Comparison of ENCODE assay signal across 8 cellular contexts in the genomic region with DNA sequence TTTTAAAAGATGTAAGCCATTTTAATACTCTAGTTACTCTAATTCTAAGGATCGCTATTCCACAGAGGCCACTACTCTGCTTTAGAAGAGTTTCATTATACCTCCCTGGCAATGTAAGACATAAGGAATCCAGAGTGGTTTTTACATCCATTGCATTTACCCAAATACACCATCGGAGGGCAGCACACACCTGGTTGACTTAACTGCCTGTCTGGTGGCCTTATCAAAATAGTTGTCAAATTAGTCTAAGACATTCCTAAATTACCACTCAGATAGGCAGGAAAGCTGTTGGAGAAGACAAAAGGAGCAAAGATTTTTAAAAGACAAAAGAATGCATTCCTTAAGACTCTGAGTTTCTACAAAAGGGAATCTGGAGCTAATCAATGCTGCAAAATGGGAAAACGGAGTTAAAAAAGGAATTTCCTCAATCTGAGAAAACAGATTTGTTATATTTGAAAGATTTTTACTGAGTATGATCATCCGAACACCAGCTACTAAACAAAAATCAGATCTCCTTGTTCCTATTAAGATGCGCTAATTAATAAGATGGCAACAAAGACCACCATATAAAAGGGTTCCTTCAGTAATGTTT. TPM values are rescaled to one million over a fixed set of nuclear protein-coding genes. Genes with fewer than 3 reads are reported as not detected.
DNase-seq lines count a peak whose midpoint lies in the region; ATAC-seq, FAIRE-seq and TF ChIP-seq lines count a peak whose summit lies in the region.

No MANE protein-coding gene starts in this region.

- H3K4me3 ChIP-seq in GM12864 (ENCODE audit: low read depth, low read length): no peak overlapping the region
- no peak overlapping the region for H3K4me3 ChIP-seq in fibroblast of mammary gland (ENCODE audit: control insufficient read depth, low read depth, low read length)
- H3K4me3 ChIP-seq in neural cell (ENCODE audit: low read length): no peak overlapping the region

- FAIRE-seq in A204.1 (lab: Jason Lieb, UNC): peak; percentile 94

- TF ChIP-seq RAD21 in neural cell (conservative IDR thresholded peaks at IDR 0.05): peak; percentile 79

- no peaks in the 10 kb centered on the region for H3K79me2 ChIP-seq in neural cell (replicated peaks; ENCODE audit: insufficient read depth, low read length)

- H3K9me3 ChIP-seq in neural cell (ENCODE audit: low read length): no peaks in the 10 kb centered on the region

- H3K27me3 ChIP-seq in neural cell (ENCODE audit: insufficient read depth, low read depth, low read length): no peaks in the 10 kb centered on the region

- no peaks in the 10 kb centered on the region for H3K9me2 ChIP-seq in neural cell (ENCODE audit: insufficient read depth, low read length)

- ATAC-seq in HG03558 (IDR thresholded peaks at IDR 0.05; ENCODE audit: extremely low read depth, unreplicated experiment) (peak; percentile 62), HG03439 (IDR thresholded peaks at IDR 0.05; ENCODE audit: unreplicated experiment) (no peak)

- no peak overlapping the region for H3K4me2 ChIP-seq in neural cell (ENCODE audit: low read length)

- H3K9ac ChIP-seq in neural cell (ENCODE audit: low read length): no peak overlapping the region

- no peaks in the 10 kb centered on the region for H3K36me3 ChIP-seq in neural cell (ENCODE audit: insufficient read depth, low read length)

- no peaks in the 10 kb centered on the region for H3F3A ChIP-seq in neural cell (ENCODE audit: insufficient read depth, low read length, poor library complexity, severe bottlenecking)

- TF ChIP-seq CTCF in GM12864 (IDR thresholded peaks at IDR 0.05; ENCODE audit: low read depth, low read length, missing control alignments) (peak; percentile 59), fibroblast of mammary gland (conservative IDR thresholded peaks at IDR 0.05; ENCODE audit: control insufficient read depth, insufficient read depth, low read depth, low read length) (peak; percentile 86), neural cell (IDR thresholded peaks at IDR 0.05; ENCODE audit: poor library complexity, severe bottlenecking) (peak; percentile 85)

- DNase-seq in GM12864 (ENCODE audit: low read depth): peak; percentile 33
- DNase-seq in NCI-H524 treated with DMSO at 0.1 percent for 48 hours (lab: John Stamatoyannopoulos, UW): peak; percentile 25
- DNase-seq in activated CD4-positive, alpha-beta T cell treated with anti-CD3 and anti-CD28 coated beads, Interleukin-2, amount 50 U/mL, for 4 hours: peak; percentile 10 to 17
- peak; percentile 81 for DNase-seq in fibroblast of mammary gland (ENCODE audit: low read depth)

- no peak for TF ChIP-seq EP300 in neural cell (conservative IDR thresholded peaks at IDR 0.05; ENCODE audit: poor library complexity, severe bottlenecking)

- no peaks in the 10 kb centered on the region for H4K20me1 ChIP-seq in neural cell (ENCODE audit: insufficient read depth)

- no peak overlapping the region for H3K27ac ChIP-seq in neural cell (ENCODE audit: low read length)

- H2AFZ ChIP-seq in neural cell (ENCODE audit: low read depth, low read length): no peak overlapping the region

TF ChIP-seq in neural cell, 6 proteins besides CTCF, POLR2A, EP300 and RAD21:
- TF ChIP-seq, protein P1, sequence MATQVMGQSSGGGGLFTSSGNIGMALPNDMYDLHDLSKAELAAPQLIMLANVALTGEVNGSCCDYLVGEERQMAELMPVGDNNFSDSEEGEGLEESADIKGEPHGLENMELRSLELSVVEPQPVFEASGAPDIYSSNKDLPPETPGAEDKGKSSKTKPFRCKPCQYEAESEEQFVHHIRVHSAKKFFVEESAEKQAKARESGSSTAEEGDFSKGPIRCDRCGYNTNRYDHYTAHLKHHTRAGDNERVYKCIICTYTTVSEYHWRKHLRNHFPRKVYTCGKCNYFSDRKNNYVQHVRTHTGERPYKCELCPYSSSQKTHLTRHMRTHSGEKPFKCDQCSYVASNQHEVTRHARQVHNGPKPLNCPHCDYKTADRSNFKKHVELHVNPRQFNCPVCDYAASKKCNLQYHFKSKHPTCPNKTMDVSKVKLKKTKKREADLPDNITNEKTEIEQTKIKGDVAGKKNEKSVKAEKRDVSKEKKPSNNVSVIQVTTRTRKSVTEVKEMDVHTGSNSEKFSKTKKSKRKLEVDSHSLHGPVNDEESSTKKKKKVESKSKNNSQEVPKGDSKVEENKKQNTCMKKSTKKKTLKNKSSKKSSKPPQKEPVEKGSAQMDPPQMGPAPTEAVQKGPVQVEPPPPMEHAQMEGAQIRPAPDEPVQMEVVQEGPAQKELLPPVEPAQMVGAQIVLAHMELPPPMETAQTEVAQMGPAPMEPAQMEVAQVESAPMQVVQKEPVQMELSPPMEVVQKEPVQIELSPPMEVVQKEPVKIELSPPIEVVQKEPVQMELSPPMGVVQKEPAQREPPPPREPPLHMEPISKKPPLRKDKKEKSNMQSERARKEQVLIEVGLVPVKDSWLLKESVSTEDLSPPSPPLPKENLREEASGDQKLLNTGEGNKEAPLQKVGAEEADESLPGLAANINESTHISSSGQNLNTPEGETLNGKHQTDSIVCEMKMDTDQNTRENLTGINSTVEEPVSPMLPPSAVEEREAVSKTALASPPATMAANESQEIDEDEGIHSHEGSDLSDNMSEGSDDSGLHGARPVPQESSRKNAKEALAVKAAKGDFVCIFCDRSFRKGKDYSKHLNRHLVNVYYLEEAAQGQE (IDR thresholded peaks at IDR 0.05; ENCODE audit: borderline replicate concordance): no peak
- TF ChIP-seq POLR2AphosphoS5 (IDR thresholded peaks at IDR 0.05) (no peak), TAF1 (IDR thresholded peaks at IDR 0.05; ENCODE audit: low read depth) (no peak), EZH2 (IDR thresholded peaks at IDR 0.05; ENCODE audit: borderline replicate concordance, insufficient read depth, low read length, poor library complexity, severe bottlenecking) (no peak), SMC3 (conservative IDR thresholded peaks at IDR 0.05; ENCODE audit: poor library complexity) (peak; percentile 82), MXI1 (conservative IDR thresholded peaks at IDR 0.05; ENCODE audit: poor library complexity, severe bottlenecking) (no peak)

RNA-seq across cellular contexts. Expression of a gene that starts 33.8 kb away (rescaled TPM):
- polyA plus RNA-seq in neural cell: 15.7 and 24.4 TPM in 2 replicates
- polyA minus RNA-seq in neural cell: 93.5 and 111 TPM in 2 replicates

Comparison
In these comparisons a context has a peak if more than half of its experiments do, and no peak if none do; other contexts are left out.
1. DNase-seq: peak in every context shown above with its lines; median percentile 81 in fibroblast of mammary gland; 33 in GM12864; 25 in NCI-H524 treated with DMSO at 0.1 percent for 48 hours; 14 in activated CD4-positive, alpha-beta T cell treated with anti-CD3 and anti-CD28 coated beads, Interleukin-2, amount 50 U/mL, for 4 hours.